12 cellular contexts compared by ENCODE assay signal in the genomic region with DNA sequence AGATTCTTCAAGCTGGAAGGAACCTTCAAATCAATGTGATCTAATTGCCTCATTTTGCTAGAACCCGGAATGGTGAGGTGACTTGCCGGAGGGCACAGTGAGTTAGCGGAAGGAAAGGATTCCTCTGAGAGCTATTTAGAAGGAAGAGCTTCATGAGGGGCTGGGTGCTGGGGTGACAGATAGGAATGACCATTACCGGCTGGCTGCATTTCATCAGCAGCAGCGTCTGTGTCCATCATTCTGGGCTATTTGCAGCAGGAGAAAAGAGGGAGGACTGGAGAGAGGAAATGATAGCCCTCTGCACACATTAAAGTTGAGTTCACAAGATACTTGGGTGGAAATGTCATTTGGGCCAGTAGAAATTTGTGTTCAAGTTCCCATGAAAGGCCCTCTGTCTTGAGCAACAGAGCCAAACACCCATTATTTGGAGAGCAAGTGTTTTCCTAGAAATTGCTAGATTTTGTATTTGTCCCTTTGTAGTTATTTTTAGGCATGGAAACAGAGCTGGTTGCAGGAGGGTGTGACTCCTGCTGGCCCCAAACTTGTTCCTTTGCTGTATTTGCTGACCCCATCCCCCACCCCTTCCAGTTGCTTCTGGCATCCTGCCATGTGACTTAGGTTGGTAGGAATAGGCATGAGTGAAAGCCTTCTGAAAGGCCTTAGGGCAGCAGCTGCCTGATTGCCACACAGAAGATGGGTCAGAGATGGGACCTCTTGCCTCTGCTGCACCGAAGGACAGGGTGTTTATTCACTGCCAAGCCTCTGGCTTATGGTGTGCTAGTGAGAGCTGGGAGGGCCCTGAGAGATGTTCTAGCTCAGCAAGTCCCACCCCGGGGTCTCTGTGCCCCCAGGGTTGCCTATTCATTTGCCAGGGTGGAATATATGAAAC.
DNase-seq lines count a peak whose midpoint lies in the region; ATAC-seq and TF ChIP-seq lines count a peak whose summit lies in the region.
"Had no signal": no experiment of that assay in that cellular context is flagged by ENCODE, and none has a peak within 500 bp of the region (broad histone marks: within the 10 kb centered on the region; RNA-seq: fewer than 3 reads in every experiment).

No MANE protein-coding gene starts in this region.

- H3K27me3 ChIP-seq in PC-9 (ENCODE audit: insufficient read depth, low read depth), result no peaks in the 10 kb centered on the region
- H3K27me3 ChIP-seq in smooth muscle cell (ENCODE audit: low read depth), result no peaks in the 10 kb centered on the region
- H3K27me3 ChIP-seq: uterus had no signal

- 69% methylated on average over 7 of the region's 7 CpGs for WGBS in smooth muscle cell (ENCODE audit: low lambda C conversion rate)

- H3K4me1 ChIP-seq in PC-9 (replicated peaks; ENCODE audit: insufficient read depth) (peaks cover 48% of the 10 kb centered on the region), smooth muscle cell (ENCODE audit: low read depth) (no peaks in the 10 kb centered on the region)
- H3K4me1 ChIP-seq: uterus had no signal

- H3K27me3 Mint-ChIP-seq in activated T-helper 2 cell treated with anti-CD3 and anti-CD28 coated beads, Interferon-gamma antibody, Interleukin-2, Interleukin-4, amounts not matched to agents 10 μg/mL and 5 μg/mL and 100 μg/mL, durations not matched to agents 14 hours and 24 hours and 36 hours (ENCODE audit: low read depth), result no peaks in the 10 kb centered on the region

- ATAC-seq in GM21423 (IDR thresholded peaks at IDR 0.05; ENCODE audit: unreplicated experiment), result no peak
- no peak for ATAC-seq in stimulated activated effector memory CD8-positive, alpha-beta T cell treated with anti-CD3 and anti-CD28 coated beads, Interleukin-12 subunit alpha, Interleukin-12 subunit beta, amount 100 ng/mL, for 72 hours

- H3K4me2 ChIP-seq in PC-9 (peak overlapping the region; percentile 53), smooth muscle cell (no peak overlapping the region)

- H3K36me3 ChIP-seq in PC-9 (ENCODE audit: low read depth), result no peaks in the 10 kb centered on the region
- H3K36me3 ChIP-seq in smooth muscle cell (ENCODE audit: low read depth), result no peaks in the 10 kb centered on the region
- H3K36me3 ChIP-seq: uterus had no signal

- H2AFZ ChIP-seq in PC-9 (no peak overlapping the region), smooth muscle cell (ENCODE audit: low read depth) (no peak overlapping the region)

- H3K9me3 ChIP-seq in PC-9 (ENCODE audit: insufficient read depth, low read depth), result no peaks in the 10 kb centered on the region
- no peaks in the 10 kb centered on the region for H3K9me3 ChIP-seq in smooth muscle cell (replicated peaks; ENCODE audit: low read depth)
- H3K9me3 ChIP-seq: uterus had no signal

- CTCF ChIA-PET in PC-9 (lab: Charles Lee), result no interaction called here

- no peaks in the 10 kb centered on the region for H3K4me1 Mint-ChIP-seq in activated T-helper 2 cell treated with anti-CD3 and anti-CD28 coated beads, Interferon-gamma antibody, Interleukin-2, Interleukin-4, amounts not matched to agents 10 μg/mL and 5 μg/mL and 100 μg/mL, durations not matched to agents 14 hours and 24 hours and 36 hours (ENCODE audit: low read depth)
- H3K4me1 Mint-ChIP-seq in stimulated activated effector memory CD8-positive, alpha-beta T cell treated with anti-CD3 and anti-CD28 coated beads, Interleukin-12 subunit alpha, Interleukin-12 subunit beta, amount 100 ng/mL, for 72 hours, result peaks cover 6% of the 10 kb centered on the region

- DNase-seq in EH (ENCODE audit: low read depth) (peak; percentile 73), PC-9 (peak; percentile 66 to 75), fibroblast of the aortic adventitia (ENCODE audit: low read depth) (peak; percentile 60), pons (ENCODE audit: low spot score) (peak; percentile 59), smooth muscle cell (lab: John Stamatoyannopoulos, UW; ENCODE audit: unreplicated experiment) (no peak)
- no peak for DNase-seq in activated T-helper 2 cell treated with anti-CD3 and anti-CD28 coated beads, Interferon-gamma antibody, Interleukin-2, Interleukin-4, amounts not matched to agents 10 μg/mL and 5 μg/mL and 100 μg/mL, durations not matched to agents 14 hours and 24 hours and 36 hours (ENCODE audit: low spot score)
- DNase-seq in stimulated activated effector memory CD8-positive, alpha-beta T cell treated with anti-CD3 and anti-CD28 coated beads, Interleukin-12 subunit alpha, Interleukin-12 subunit beta, amount 100 ng/mL, for 72 hours (ENCODE audit: low spot score in 2 of 2), result no peak
- DNase-seq: H9, uterus had no signal

- H3K79me2 ChIP-seq in PC-9 (ENCODE audit: low read depth) (no peaks in the 10 kb centered on the region), smooth muscle cell (ENCODE audit: low read depth) (no peaks in the 10 kb centered on the region)

- H3K9me3 Mint-ChIP-seq in activated T-helper 2 cell treated with anti-CD3 and anti-CD28 coated beads, Interferon-gamma antibody, Interleukin-2, Interleukin-4, amounts not matched to agents 10 μg/mL and 5 μg/mL and 100 μg/mL, durations not matched to agents 14 hours and 24 hours and 36 hours, result no peaks in the 10 kb centered on the region
- H3K9me3 Mint-ChIP-seq in stimulated activated effector memory CD8-positive, alpha-beta T cell treated with anti-CD3 and anti-CD28 coated beads, Interleukin-12 subunit alpha, Interleukin-12 subunit beta, amount 100 ng/mL, for 72 hours, result no peaks in the 10 kb centered on the region
- H3K9me3 Mint-ChIP-seq: activated T-helper 1 cell treated with anti-CD3 and anti-CD28 coated beads, Interleukin-12 subunit alpha, Interleukin-12 subunit beta, Interleukin-2, Interleukin-4 antibody, amounts not matched to agents 30 ng/mL and 10 ng/mL and 1 ng/mL, durations not matched to agents 14 hours and 24 hours and 36 hours; H9; nephron had no signal

- H4K20me1 ChIP-seq in PC-9 (ENCODE audit: insufficient read depth) (no peaks in the 10 kb centered on the region), smooth muscle cell (ENCODE audit: low read depth) (no peaks in the 10 kb centered on the region)

- H3K9me2 ChIP-seq in PC-9 (ENCODE audit: insufficient read depth), result no peaks in the 10 kb centered on the region

- no peaks in the 10 kb centered on the region for H3K36me3 Mint-ChIP-seq in activated T-helper 2 cell treated with anti-CD3 and anti-CD28 coated beads, Interferon-gamma antibody, Interleukin-2, Interleukin-4, amounts not matched to agents 10 μg/mL and 5 μg/mL and 100 μg/mL, durations not matched to agents 14 hours and 24 hours and 36 hours (ENCODE audit: low read depth)
- H3K36me3 Mint-ChIP-seq in stimulated activated effector memory CD8-positive, alpha-beta T cell treated with anti-CD3 and anti-CD28 coated beads, Interleukin-12 subunit alpha, Interleukin-12 subunit beta, amount 100 ng/mL, for 72 hours, result peaks cover 6% of the 10 kb centered on the region

- intact Hi-C loops in PC-9 (cut with micrococcal nuclease; ENCODE audit: unreplicated experiment), result no loop called here
- intact Hi-C loops in activated T-helper 2 cell treated with anti-CD3 and anti-CD28 coated beads, Interferon-gamma antibody, Interleukin-2, Interleukin-4, amounts not matched to agents 10 μg/mL and 5 μg/mL and 100 μg/mL, durations not matched to agents 14 hours and 24 hours and 36 hours (cut with micrococcal nuclease), result no loop called here

- no peak for TF ChIP-seq CTCF in PC-9 (conservative IDR thresholded peaks at IDR 0.05)
- TF ChIP-seq CTCF in fibroblast of the aortic adventitia (IDR thresholded peaks at IDR 0.05; ENCODE audit: insufficient read depth, low read length), result no peak
- TF ChIP-seq CTCF in smooth muscle cell (IDR thresholded peaks at IDR 0.05; ENCODE audit: borderline replicate concordance, insufficient read depth, poor library complexity, severe bottlenecking), result no peak

- BruUV-seq in PC-9 (replicated peaks; lab: Mats Ljungman, UMichigan), result no TSS peak

- H3K27ac ChIP-seq in PC-9 (peak overlapping the region; percentile 31), smooth muscle cell (ENCODE audit: low read depth) (no peak overlapping the region)
- H3K27ac ChIP-seq: uterus had no signal

- POLR2A ChIA-PET in PC-9 (lab: Charles Lee; ENCODE audit: unreplicated experiment), result interaction anchor here (0.8 kb wide), 1 partner anchor 38 kb away, joined by 3 read pairs; no protein-coding TSS in a partner anchor

- H3K4me3 ChIP-seq in PC-9 (no peak overlapping the region), fibroblast of the aortic adventitia (ENCODE audit: low read depth, low read length) (no peak overlapping the region), smooth muscle cell (no peak overlapping the region)
- H3K4me3 ChIP-seq: uterus had no signal

- H3K4me3 Mint-ChIP-seq in activated T-helper 2 cell treated with anti-CD3 and anti-CD28 coated beads, Interferon-gamma antibody, Interleukin-2, Interleukin-4, amounts not matched to agents 10 μg/mL and 5 μg/mL and 100 μg/mL, durations not matched to agents 14 hours and 24 hours and 36 hours (ENCODE audit: low read depth), result no peak overlapping the region
- no peak overlapping the region for H3K4me3 Mint-ChIP-seq in stimulated activated effector memory CD8-positive, alpha-beta T cell treated with anti-CD3 and anti-CD28 coated beads, Interleukin-12 subunit alpha, Interleukin-12 subunit beta, amount 100 ng/mL, for 72 hours
- H3K4me3 Mint-ChIP-seq: activated T-helper 1 cell treated with anti-CD3 and anti-CD28 coated beads, Interleukin-12 subunit alpha, Interleukin-12 subunit beta, Interleukin-2, Interleukin-4 antibody, amounts not matched to agents 30 ng/mL and 10 ng/mL and 1 ng/mL, durations not matched to agents 14 hours and 24 hours and 36 hours; H9; nephron had no signal

- H3K9ac ChIP-seq in smooth muscle cell (ENCODE audit: low read depth), result no peak overlapping the region

- peaks cover 22% of the 10 kb centered on the region for H3F3A ChIP-seq in PC-9 (ENCODE audit: insufficient read depth, low read depth)
- H3F3A ChIP-seq in smooth muscle cell (ENCODE audit: low read depth), result no peaks in the 10 kb centered on the region

- no peak overlapping the region for H3K27ac Mint-ChIP-seq in activated T-helper 2 cell treated with anti-CD3 and anti-CD28 coated beads, Interferon-gamma antibody, Interleukin-2, Interleukin-4, amounts not matched to agents 10 μg/mL and 5 μg/mL and 100 μg/mL, durations not matched to agents 14 hours and 24 hours and 36 hours
- H3K27ac Mint-ChIP-seq in stimulated activated effector memory CD8-positive, alpha-beta T cell treated with anti-CD3 and anti-CD28 coated beads, Interleukin-12 subunit alpha, Interleukin-12 subunit beta, amount 100 ng/mL, for 72 hours, result no peak overlapping the region
- H3K27ac Mint-ChIP-seq: activated T-helper 1 cell treated with anti-CD3 and anti-CD28 coated beads, Interleukin-12 subunit alpha, Interleukin-12 subunit beta, Interleukin-2, Interleukin-4 antibody, amounts not matched to agents 30 ng/mL and 10 ng/mL and 1 ng/mL, durations not matched to agents 14 hours and 24 hours and 36 hours; nephron had no signal

Comparison
In these comparisons a context has a peak if more than half of its experiments do, and no peak if none do; other contexts are left out.
1. DNase-seq: peak in EH (single experiment), PC-9 (2 of 2), fibroblast of the aortic adventitia (single experiment) and pons (single experiment); none in smooth muscle cell (single experiment), activated T-helper 2 cell treated with anti-CD3 and anti-CD28 coated beads, Interferon-gamma antibody, Interleukin-2, Interleukin-4, amounts not matched to agents 10 μg/mL and 5 μg/mL and 100 μg/mL, durations not matched to agents 14 hours and 24 hours and 36 hours (single experiment) and stimulated activated effector memory CD8-positive, alpha-beta T cell treated with anti-CD3 and anti-CD28 coated beads, Interleukin-12 subunit alpha, Interleukin-12 subunit beta, amount 100 ng/mL, for 72 hours (0 of 2).